Comparison of ENCODE assay signal across 25 cellular contexts in the genomic region with DNA sequence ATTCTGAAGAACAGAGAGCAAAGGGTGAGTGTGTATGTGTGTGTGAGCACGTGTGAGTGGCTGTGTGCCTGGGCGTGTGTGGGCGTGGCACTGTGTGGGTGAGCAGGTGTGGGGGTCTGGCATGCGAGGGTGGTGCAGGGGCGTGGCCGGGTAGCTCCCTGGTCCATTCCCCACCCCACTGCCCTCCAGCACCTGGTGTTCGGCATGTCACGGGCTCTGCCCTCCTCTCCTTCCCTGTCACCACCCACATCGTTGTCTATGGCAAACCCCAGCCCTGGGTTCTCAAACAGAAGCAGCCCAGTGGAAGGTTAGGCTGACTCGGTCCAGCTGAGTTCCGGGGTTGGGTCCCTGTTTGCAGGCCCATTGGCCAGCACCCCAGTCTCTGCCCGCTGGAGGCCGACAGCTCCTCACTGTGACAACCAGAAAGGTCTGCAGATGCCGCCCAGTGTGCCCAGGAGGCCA. TPM values are rescaled to one million over a fixed set of nuclear protein-coding genes. Genes with fewer than 3 reads are reported as not detected.
DNase-seq lines count a peak whose midpoint lies in the region; ATAC-seq and TF ChIP-seq lines count a peak whose summit lies in the region.
"Had no signal": no experiment of that assay in that cellular context is flagged by ENCODE, and none has a peak within 500 bp of the region (broad histone marks: within the 10 kb centered on the region; RNA-seq: fewer than 3 reads in every experiment).

No MANE protein-coding gene starts in this region.

- peaks cover 20% of the 10 kb centered on the region for H3K4me1 Mint-ChIP-seq in Calu3 (ENCODE audit: low read depth, unreplicated experiment)
- H3K4me1 Mint-ChIP-seq: neural crest cell had no signal

- ATAC-seq in left colon (peak; percentile 70), GM18519 (IDR thresholded peaks at IDR 0.05; ENCODE audit: low FRiP score, unreplicated experiment) (no peak)
- ATAC-seq: activated CD4-positive, alpha-beta T cell treated with anti-CD3 and anti-CD28 coated beads for 36 hours; sciatic nerve; stimulated activated naive CD8-positive, alpha-beta T cell treated with anti-CD3 and anti-CD28 coated beads, Interleukin-15, amount 100 ng/mL, for 72 hours had no signal

- no peak overlapping the region for H3K4me3 Mint-ChIP-seq in Calu3 (ENCODE audit: low read depth, unreplicated experiment)
- H3K4me3 Mint-ChIP-seq: activated CD4-positive, alpha-beta T cell treated with anti-CD3 and anti-CD28 coated beads for 36 hours; activated naive CD4-positive, alpha-beta T cell treated with anti-CD3 and anti-CD28 coated beads, Interleukin-2, amount 50 U/mL, for 24 hours; dendritic cell treated with granulocyte-macrophage colony-stimulating factor and Interleukin-4, amounts not matched to agents 40 ng/mL and 50 ng/mL, for 4 days; neural crest cell; stimulated activated naive CD8-positive, alpha-beta T cell treated with anti-CD3 and anti-CD28 coated beads, Interleukin-15, amount 100 ng/mL, for 72 hours had no signal

- H3K27ac ChIP-seq in 22Rv1: no peak overlapping the region
- H3K27ac ChIP-seq: SJSA1, tibial artery had no signal

- no peak overlapping the region for H3K4me3 ChIP-seq in MG63
- H3K4me3 ChIP-seq: SJSA1, tibial artery had no signal

- H3K9me3 ChIP-seq in MG63: no peaks in the 10 kb centered on the region
- H3K9me3 ChIP-seq: SJSA1, tibial artery had no signal

- H3K27ac Mint-ChIP-seq in Calu3 (ENCODE audit: unreplicated experiment): peak overlapping the region; percentile 8
- H3K27ac Mint-ChIP-seq: activated naive CD4-positive, alpha-beta T cell treated with anti-CD3 and anti-CD28 coated beads, Interleukin-2, amount 50 U/mL, for 24 hours; dendritic cell treated with granulocyte-macrophage colony-stimulating factor and Interleukin-4, amounts not matched to agents 40 ng/mL and 50 ng/mL, for 4 days; stimulated activated naive CD8-positive, alpha-beta T cell treated with anti-CD3 and anti-CD28 coated beads, Interleukin-15, amount 100 ng/mL, for 72 hours had no signal

- TF ChIP-seq CTCF in 22Rv1 (IDR thresholded peaks at IDR 0.05): peak; percentile 32
- TF ChIP-seq CTCF in Calu3 (IDR thresholded peaks at IDR 0.05; ENCODE audit: unreplicated experiment): no peak

- BruUV-seq in Calu3 (replicated peaks; lab: Mats Ljungman, UMichigan): no TSS peak

- H3K9me3 Mint-ChIP-seq in Calu3 (ENCODE audit: low read depth, unreplicated experiment): no peaks in the 10 kb centered on the region
- H3K9me3 Mint-ChIP-seq: activated naive CD4-positive, alpha-beta T cell treated with anti-CD3 and anti-CD28 coated beads, Interleukin-2, amount 50 U/mL, for 24 hours; CD4-positive, alpha-beta memory T cell; dendritic cell treated with granulocyte-macrophage colony-stimulating factor and Interleukin-4, amounts not matched to agents 40 ng/mL and 50 ng/mL, for 4 days; neural crest cell; stimulated activated naive CD8-positive, alpha-beta T cell treated with anti-CD3 and anti-CD28 coated beads, Interleukin-15, amount 100 ng/mL, for 72 hours had no signal

- CTCF ChIA-PET in Calu3 (lab: Charles Lee): interaction anchor here (1.3 kb wide), 1 partner anchor 17 kb away, joined by 3 read pairs; no protein-coding TSS in a partner anchor

- DNase-seq in Calu3 (no peak), SW480 (ENCODE audit: low spot score) (peak; percentile 89), left colon (peak; percentile 58 to 70), GDM1 (lab: John Stamatoyannopoulos, UW) (no peak), MG63 (no peak), AML-193 (lab: John Stamatoyannopoulos, UW) (no peak)
- DNase-seq: activated T-cell treated with anti-CD3 and anti-CD28 coated beads, Interleukin-2, amount 50 U/mL, for 48 hours; hypothalamus; NCI-H1092 treated with DMSO at 0.1 percent for 48 hours; NCI-H510A; stimulated activated naive CD8-positive, alpha-beta T cell treated with anti-CD3 and anti-CD28 coated beads, Interleukin-15, amount 100 ng/mL, for 72 hours had no signal

- H3K27me3 Mint-ChIP-seq in Calu3 (ENCODE audit: unreplicated experiment): peaks cover 26% of the 10 kb centered on the region
- H3K27me3 Mint-ChIP-seq: activated CD4-positive, alpha-beta T cell treated with anti-CD3 and anti-CD28 coated beads for 36 hours; activated naive CD4-positive, alpha-beta T cell treated with anti-CD3 and anti-CD28 coated beads, Interleukin-2, amount 50 U/mL, for 24 hours; CD4-positive, alpha-beta memory T cell; dendritic cell treated with granulocyte-macrophage colony-stimulating factor and Interleukin-4, amounts not matched to agents 40 ng/mL and 50 ng/mL, for 4 days; stimulated activated naive CD8-positive, alpha-beta T cell treated with anti-CD3 and anti-CD28 coated beads, Interleukin-15, amount 100 ng/mL, for 72 hours had no signal

- no peaks in the 10 kb centered on the region for H3K36me3 ChIP-seq in MG63
- H3K36me3 ChIP-seq: SJSA1, tibial artery had no signal

- no peaks in the 10 kb centered on the region for H3K27me3 ChIP-seq in MG63
- H3K27me3 ChIP-seq: SJSA1, tibial artery had no signal

- intact Hi-C loops in Calu3 (cut with micrococcal nuclease; ENCODE audit: unreplicated experiment) (no loop called here), left colon (cut with DNase I, micrococcal nuclease) (no loop called here)

- H3K36me3 Mint-ChIP-seq in Calu3 (ENCODE audit: insufficient read depth, unreplicated experiment): peaks cover 5% of the 10 kb centered on the region
- H3K36me3 Mint-ChIP-seq: activated naive CD4-positive, alpha-beta T cell treated with anti-CD3 and anti-CD28 coated beads, Interleukin-2, amount 50 U/mL, for 24 hours had no signal

RNA-seq across cellular contexts. Expression of a gene that starts 39.8 kb away (rescaled TPM):
- total RNA-seq in Calu3 (2022) (61.7 and 70.8 TPM in 2 replicates), left colon (10 to 100 TPM; 56.7 to 79.4 TPM)
- total RNA-seq in MG63 (2014; rRNA removed; shearing (Covaris generic); ENCODE audit: low replicate concordance): 59.9 and 76.0 TPM in 2 replicates

RNA-seq across cellular contexts. Expression of a gene that starts 50.4 kb away (rescaled TPM):
- not detected in 2 replicates for total RNA-seq in Calu3 (2022)
- total RNA-seq in left colon: under 1 TPM in 1 of 2 donors, not detected in 1; 0.09 TPM
- total RNA-seq in MG63 (2014; rRNA removed; shearing (Covaris generic); ENCODE audit: low replicate concordance): not detected in 2 replicates
- total RNA-seq: activated CD4-positive, alpha-beta T cell treated with anti-CD3 and anti-CD28 coated beads for 36 hours; bronchial epithelial cell; CD4-positive, alpha-beta memory T cell; fibroblast of lung; mononuclear cell; neural crest cell; sciatic nerve; SJSA1; T-helper 1 cell treated with Interleukin-12 subunit alpha and Interleukin-12 subunit beta and Interleukin-4 antibody, amounts not matched to agents 30 ng/mL and 1 ng/mL, for 36 hours had no signal

RNA-seq across cellular contexts. Expression of a gene that starts 56.1 kb away (rescaled TPM):
- 56.7 and 58.1 TPM in 2 replicates for total RNA-seq in Calu3 (2022)
- total RNA-seq in left colon: 10 to 100 TPM; 67.3 to 73.2 TPM
- 153 and 197 TPM in 2 replicates for total RNA-seq in MG63 (2014; rRNA removed; shearing (Covaris generic); ENCODE audit: low replicate concordance)

Comparison
In these comparisons a context has a peak if more than half of its experiments do, and no peak if none do; other contexts are left out.
1. DNase-seq: peak in SW480 (single experiment) and left colon (2 of 2); none in Calu3 (single experiment), GDM1 (single experiment), MG63 (single experiment) and AML-193 (0 of 2).